ENCODE assay signal across 8 cellular contexts in the genomic region with DNA sequence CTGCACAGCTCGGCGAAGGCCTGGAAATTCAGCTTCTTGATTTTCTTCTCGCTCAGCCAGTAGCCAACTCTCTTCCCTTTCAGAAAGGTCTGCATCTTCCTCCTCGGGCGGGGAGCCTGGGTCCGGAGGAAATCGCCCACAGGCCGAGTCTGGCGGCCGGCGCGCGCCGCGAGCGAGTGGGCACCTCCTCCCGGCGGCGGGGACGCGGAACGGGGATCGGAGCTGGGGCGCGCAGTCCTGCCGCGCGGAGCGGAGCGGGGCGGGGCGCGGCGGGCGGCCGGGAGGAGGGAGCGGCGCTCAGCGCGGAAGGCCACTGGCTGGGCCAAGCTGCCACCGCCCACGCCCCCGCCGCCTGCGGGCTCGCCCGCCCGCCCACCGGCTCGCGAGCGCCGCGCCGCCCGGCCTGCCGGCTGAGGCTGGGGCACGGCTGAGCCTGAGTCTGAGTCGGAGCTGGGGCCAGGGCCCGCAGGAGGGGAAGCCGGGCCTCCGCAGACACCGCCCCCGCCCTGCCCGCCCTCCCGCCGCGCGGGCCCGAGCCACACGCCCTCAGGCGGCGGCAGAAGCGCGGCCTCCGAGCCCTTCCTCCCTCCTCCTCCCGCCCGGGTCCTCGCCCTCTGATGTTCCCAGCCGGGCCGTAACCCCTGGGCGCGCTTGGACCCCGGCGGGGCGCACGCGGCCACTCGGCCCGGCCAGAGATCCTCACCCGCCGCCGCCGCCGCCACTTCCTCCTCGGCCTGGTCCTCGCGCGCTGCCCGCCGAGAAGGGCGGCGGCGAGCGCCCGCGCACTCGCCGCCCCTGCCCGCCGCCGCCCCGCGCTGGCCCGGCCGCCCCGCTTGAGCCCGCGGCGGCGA. TPM values are rescaled to one million over a fixed set of nuclear protein-coding genes. Genes with fewer than 3 reads are reported as not detected.
DNase-seq lines count a peak whose midpoint lies in the region; ATAC-seq lines count a peak whose summit lies in the region.

No MANE protein-coding gene starts in this region.

- H3K27ac ChIP-seq in effector memory CD4-positive, alpha-beta T cell (ENCODE audit: insufficient read depth, low read length, poor library complexity, severe bottlenecking) = peak overlapping the region; percentile 59
- H3K27ac ChIP-seq in mesendoderm (ENCODE audit: low read depth, low read length) = peak overlapping the region; percentile 96

- peak overlapping the region; percentile 51 for H2BK120ac ChIP-seq in mesendoderm (ENCODE audit: low read depth, low read length)

- peak overlapping the region; percentile 42 for H3K4ac ChIP-seq in mesendoderm (ENCODE audit: low read depth, low read length)

- H2BK15ac ChIP-seq in mesendoderm (replicated peaks; ENCODE audit: low read depth) = no peak overlapping the region

- no CpG with 5 or more reads among the region's 121 CpGs for WGBS in mesendoderm (ENCODE audit: extremely low coverage, insufficient coverage, low lambda C conversion rate)

- DNase-seq in CD1c-positive myeloid dendritic cell (ENCODE audit: extremely low spot score) (peak; percentile 95), NCI-H82 (lab: John Stamatoyannopoulos, UW) (peak; percentile 86), mesendoderm (peak; percentile 86)
- peak; percentile 57 to 79 for DNase-seq in activated CD8-positive, alpha-beta memory T cell treated with anti-CD3 and anti-CD28 coated beads for 1 hour (ENCODE audit: extremely low read depth in 1 of 2, low read depth in 1 of 2)
- DNase-seq in effector memory CD4-positive, alpha-beta T cell = peak; percentile 75 to 77 (median 75)
- peak; percentile 87 for DNase-seq in stimulated activated CD8-positive, alpha-beta memory T cell treated with anti-CD3 and anti-CD28 coated beads, Interleukin-12 subunit alpha, Interleukin-12 subunit beta, amount 100 ng/mL, for 4 hours (ENCODE audit: low read depth)

- H3K27me3 ChIP-seq in effector memory CD4-positive, alpha-beta T cell (replicated peaks; ENCODE audit: control insufficient read depth, insufficient read depth, low read length, poor library complexity, severe bottlenecking) = no peaks in the 10 kb centered on the region
- H3K27me3 ChIP-seq in mesendoderm (ENCODE audit: insufficient read depth, low read length, poor library complexity) = no peaks in the 10 kb centered on the region

- H2BK5ac ChIP-seq in mesendoderm (ENCODE audit: low read length) = no peak overlapping the region

- peak overlapping the region; percentile 96 for H3K18ac ChIP-seq in mesendoderm (ENCODE audit: low read length)

- H3K79me2 ChIP-seq in mesendoderm (ENCODE audit: control insufficient read depth, insufficient read depth, low read length) = peaks cover 8% of the 10 kb centered on the region

- no peak overlapping the region for H2AK5ac ChIP-seq in mesendoderm (ENCODE audit: low read length)

- peak overlapping the region; percentile 66 for H3K23ac ChIP-seq in mesendoderm (ENCODE audit: low read length)

- H4K8ac ChIP-seq in mesendoderm (ENCODE audit: low read depth, low read length) = peak overlapping the region; percentile 98

- peaks cover 16% of the 10 kb centered on the region for H3K4me1 ChIP-seq in effector memory CD4-positive, alpha-beta T cell (ENCODE audit: control insufficient read depth, insufficient read depth, low read length, poor library complexity, severe bottlenecking)
- H3K4me1 ChIP-seq in mesendoderm (ENCODE audit: control insufficient read depth, low read depth, low read length) = peaks cover 4% of the 10 kb centered on the region

- peak overlapping the region; percentile 85 for H3K56ac ChIP-seq in mesendoderm (ENCODE audit: low read length)

- no peaks in the 10 kb centered on the region for H3K9me3 ChIP-seq in effector memory CD4-positive, alpha-beta T cell (ENCODE audit: control insufficient read depth, low read length)

- H4K5ac ChIP-seq in mesendoderm (ENCODE audit: low read length) = no peak overlapping the region

- peak overlapping the region; percentile 43 for H3K4me2 ChIP-seq in mesendoderm (ENCODE audit: low read length)

- H3K4me3 ChIP-seq in effector memory CD4-positive, alpha-beta T cell (ENCODE audit: insufficient read depth, low read depth, low read length, poor library complexity, severe bottlenecking) = peak overlapping the region; percentile 76
- H3K4me3 ChIP-seq in mesendoderm (ENCODE audit: low read length) = peak overlapping the region; percentile 82

- H3K36me3 ChIP-seq in effector memory CD4-positive, alpha-beta T cell (ENCODE audit: control insufficient read depth, insufficient read depth, low read length) = no peaks in the 10 kb centered on the region
- H3K36me3 ChIP-seq in mesendoderm (ENCODE audit: control insufficient read depth, insufficient read depth, low read length) = no peaks in the 10 kb centered on the region

- ATAC-seq in GM19395 (IDR thresholded peaks at IDR 0.05; ENCODE audit: unreplicated experiment) (peak; percentile 64), HG03521 (IDR thresholded peaks at IDR 0.05; ENCODE audit: unreplicated experiment) (peak; percentile 75)

- peaks cover 1% of the 10 kb centered on the region for H3K79me1 ChIP-seq in mesendoderm (ENCODE audit: low read length)

- peak overlapping the region; percentile 84 for H3K9ac ChIP-seq in mesendoderm (ENCODE audit: low read length)

RNA-seq across cellular contexts. Expression of gene ITPK1, which starts 0.4 kb away (rescaled TPM):
- 33.1 TPM for polyA plus RNA-seq in mesendoderm (2013, experiment 1 of 2)
- polyA plus RNA-seq in mesendoderm (2013, experiment 2 of 2) = 33.6 TPM

Comparison
In these comparisons a context has a peak if more than half of its experiments do, and no peak if none do; other contexts are left out.
1. Peak in every context shown above with its lines: DNase-seq, ATAC-seq, H3K4me3 ChIP-seq and H3K27ac ChIP-seq.